In the genomic region with DNA sequence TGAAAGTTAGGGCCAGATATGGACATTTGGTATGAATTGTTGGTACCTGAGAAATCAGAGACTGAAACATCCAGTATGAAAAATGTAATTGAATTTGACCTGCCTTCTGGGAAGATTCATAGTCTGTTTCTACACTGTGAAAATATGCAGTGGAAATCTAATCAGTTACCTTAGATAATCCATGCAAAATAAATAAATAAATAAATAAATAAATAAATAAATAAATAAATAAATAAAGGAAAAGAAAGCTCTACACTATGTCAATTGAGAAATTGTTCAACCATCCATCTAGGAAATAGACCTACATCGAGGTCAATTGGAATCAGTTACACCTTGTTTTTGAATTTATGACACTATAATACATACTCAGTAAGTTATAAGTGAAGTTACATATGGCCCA, we compare ENCODE assay signal across 35 cellular contexts.
"Had no signal": no experiment of that assay in that cellular context is flagged by ENCODE, and none has a peak within 500 bp of the region (broad histone marks: within the 10 kb centered on the region; RNA-seq: fewer than 3 reads in every experiment).

No MANE protein-coding gene starts in this region.

- H3K36me3 ChIP-seq: MG63 had no signal

- DNase-seq: Kasumi-1, MG63, MM.1S, MV-4-11, NCI-H1048, NCI-H1092, NCI-H1092 treated with DMSO at 0.1 percent for 48 hours, NCI-H1105, NCI-H1105 treated with DMSO at 0.1 percent for 48 hours, NCI-H1417, NCI-H1417 treated with DMSO at 0.1 percent for 48 hours, NCI-H1436, NCI-H1436 treated with DMSO at 0.1 percent for 48 hours, NCI-H146, NCI-H1694, NCI-H1694 treated with DMSO at 0.1 percent for 48 hours, NCI-H187, NCI-H187 treated with DMSO at 0.1 percent for 48 hours, NCI-H1930, NCI-H2029, NCI-H2029 treated with DMSO at 0.1 percent for 48 hours, NCI-H2081, NCI-H2081 treated with DMSO at 0.1 percent for 48 hours, NCI-H2107, NCI-H2171, NCI-H2171 treated with DMSO at 0.1 percent for 48 hours, NCI-H2227 treated with DMSO at 0.1 percent for 48 hours, NCI-H226, NCI-H345, NCI-H446, NCI-H446 treated with DMSO at 0.1 percent for 48 hours, NCI-H510A, NCI-H510A treated with DMSO at 0.1 percent for 48 hours, NCI-H524, NCI-H524 treated with DMSO at 0.1 percent for 48 hours had no signal

- H3K4me3 ChIP-seq: MG63 had no signal

- H3K9me3 ChIP-seq: MG63 had no signal
